27 cellular contexts compared by ENCODE assay signal in the genomic region with DNA sequence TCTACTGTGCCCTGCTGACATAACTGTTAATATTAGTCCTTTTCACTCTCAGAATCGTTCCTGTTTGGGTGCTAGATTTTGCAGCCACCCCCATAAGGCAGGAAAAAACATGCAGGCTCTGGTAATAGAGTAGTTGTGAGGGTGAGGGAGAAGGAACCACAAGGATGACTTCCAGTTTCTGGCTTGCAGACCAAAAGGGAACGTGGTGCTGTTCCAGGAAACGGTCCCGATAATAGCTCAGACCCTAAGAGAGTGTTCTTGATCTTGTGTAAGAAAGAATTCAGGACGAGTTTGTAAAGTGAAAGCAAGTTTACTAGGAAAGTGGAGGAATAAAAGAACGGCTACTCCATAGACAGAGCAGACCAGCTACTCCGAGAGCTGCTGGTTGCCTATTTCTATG. TPM values are rescaled to one million over a fixed set of nuclear protein-coding genes. Genes with fewer than 3 reads are reported as not detected.
DNase-seq lines count a peak whose midpoint lies in the region; ATAC-seq and TF ChIP-seq lines count a peak whose summit lies in the region.
"Had no signal": no experiment of that assay in that cellular context is flagged by ENCODE, and none has a peak within 500 bp of the region (broad histone marks: within the 10 kb centered on the region; RNA-seq: fewer than 3 reads in every experiment).

No MANE protein-coding gene starts in this region.

- H2BK15ac ChIP-seq in mesenchymal stem cell (ENCODE audit: low read depth, poor library complexity, severe bottlenecking), result no peak overlapping the region

- H3K4me2 ChIP-seq in mesenchymal stem cell (ENCODE audit: low read length, poor library complexity, severe bottlenecking), result no peak overlapping the region

- no peak overlapping the region for H3K4ac ChIP-seq in mesenchymal stem cell (ENCODE audit: low read depth in 1 of 2, low read length in 2 of 2)

- H2AK5ac ChIP-seq in mesenchymal stem cell (ENCODE audit: low read length, severe bottlenecking), result no peak overlapping the region

- H3K27me3 ChIP-seq in mesenchymal stem cell (ENCODE audit: control insufficient read depth in 1 of 2, insufficient read depth in 1 of 2, low read length in 2 of 2), result peaks cover 0 to 7% of the 10 kb centered on the region in 2 experiments
- H3K27me3 ChIP-seq: breast epithelium, ovary, thyroid gland had no signal

- no peak overlapping the region for H2BK120ac ChIP-seq in mesenchymal stem cell (ENCODE audit: low read depth, low read length)

- no peak overlapping the region for H3K27ac ChIP-seq in mesenchymal stem cell (ENCODE audit: low read length, poor library complexity, severe bottlenecking)
- H3K27ac ChIP-seq: 22Rv1, thyroid gland, VCaP had no signal

- H2BK12ac ChIP-seq in mesenchymal stem cell (ENCODE audit: low read length in 2 of 2), result no peak overlapping the region

- H3K18ac ChIP-seq in mesenchymal stem cell (ENCODE audit: low read depth in 1 of 2, low read length in 2 of 2), result no peak overlapping the region

- no peak for TF ChIP-seq CTCF in fibroblast of villous mesenchyme (IDR thresholded peaks at IDR 0.05; ENCODE audit: insufficient read depth, low read depth, low read length)

- H4K8ac ChIP-seq in mesenchymal stem cell (ENCODE audit: low read length), result no peak overlapping the region

- no peak overlapping the region for H4K91ac ChIP-seq in mesenchymal stem cell (ENCODE audit: low read length)

- intact Hi-C loops in Right ventricle myocardium inferior (cut with DNase I) (no loop called here), cardiac septum (cut with DNase I) (no loop called here)

- no peak overlapping the region for H3K14ac ChIP-seq in mesenchymal stem cell (ENCODE audit: low read length in 2 of 2)

- H2AFZ ChIP-seq in mesenchymal stem cell (ENCODE audit: low read depth, low read length), result no peak overlapping the region

- no peaks in the 10 kb centered on the region for H3K4me1 ChIP-seq in mesenchymal stem cell (ENCODE audit: control insufficient read depth, insufficient read depth, low read depth, low read length)
- H3K4me1 ChIP-seq: breast epithelium had no signal

- no peaks in the 10 kb centered on the region for H3K9me3 ChIP-seq in mesenchymal stem cell (ENCODE audit: control insufficient read depth, low read length)
- H3K9me3 ChIP-seq: breast epithelium, ovary, sigmoid colon, thyroid gland had no signal

- no peak overlapping the region for H2BK5ac ChIP-seq in mesenchymal stem cell (ENCODE audit: low read depth, low read length, poor library complexity, severe bottlenecking)

- H3K36me3 ChIP-seq in mesenchymal stem cell (ENCODE audit: control insufficient read depth in 1 of 2, insufficient read depth in 2 of 2, low read depth in 1 of 2, low read length in 2 of 2), result no peaks in the 10 kb centered on the region
- H3K36me3 ChIP-seq: breast epithelium, ovary, sigmoid colon, thyroid gland had no signal

- DNase-seq in Right ventricle myocardium inferior (ENCODE audit: missing footprints) (no peak), cardiac septum (ENCODE audit: low spot score) (no peak), fibroblast of villous mesenchyme (ENCODE audit: low read depth) (peak; percentile 26), mesenchymal stem cell (no peak), cortex of kidney (lab: John Stamatoyannopoulos, UW) (no peak), NCI-H1930 (lab: John Stamatoyannopoulos, UW) (no peak), NCI-H345 treated with DMSO at 0.1 percent for 48 hours (lab: John Stamatoyannopoulos, UW; ENCODE audit: unreplicated experiment) (no peak)
- no peak for DNase-seq in activated CD8-positive, alpha-beta memory T cell treated with anti-CD3 and anti-CD28 coated beads, Interleukin-2, amount 50 U/mL, for 4 hours
- DNase-seq: activated CD4-positive, alpha-beta T cell treated with anti-CD3 and anti-CD28 coated beads, Interleukin-2, amount 50 U/mL, for 1 hour; activated CD8-positive, alpha-beta memory T cell treated with anti-CD3 and anti-CD28 coated beads, Interleukin-2, amount 50 U/mL, for 48 hours; activated effector memory CD4-positive, alpha-beta T cell treated with Interleukin-2 at 50 U/mL for 16 hours; AML-193; COR-L47; DND-41; H7; naive B cell; NCI-H1105; NCI-H510A treated with DMSO at 0.1 percent for 48 hours; SHP77 treated with DMSO at 0.1 percent for 48 hours; sigmoid colon; T-cell; thyroid gland had no signal

- peak; percentile 81 for ATAC-seq in Right ventricle myocardium inferior
- ATAC-seq: stimulated activated effector memory CD8-positive, alpha-beta T cell treated with anti-CD3 and anti-CD28 coated beads, Interleukin-12 subunit alpha, Interleukin-12 subunit beta, amount 100 ng/mL, for 72 hours; T-cell had no signal

- no peak overlapping the region for H3K23ac ChIP-seq in mesenchymal stem cell (ENCODE audit: low read length in 2 of 2)

- H3K4me3 ChIP-seq in fibroblast of villous mesenchyme (ENCODE audit: low read depth, low read length) (no peak overlapping the region), mesenchymal stem cell (ENCODE audit: insufficient read depth in 1 of 2, low read depth in 1 of 2, low read length in 2 of 2) (no peak overlapping the region)
- H3K4me3 ChIP-seq: breast epithelium, ovary, sigmoid colon, thyroid gland had no signal

- 84% methylated on average over 7 of the region's 7 CpGs for WGBS in mesenchymal stem cell

- no peaks in the 10 kb centered on the region for H3K79me1 ChIP-seq in mesenchymal stem cell (replicated peaks; ENCODE audit: low read length, poor library complexity, severe bottlenecking)

- peak overlapping the region; percentile 30 for H3K9ac ChIP-seq in mesenchymal stem cell (ENCODE audit: low read length)

RNA-seq across cellular contexts. Expression of gene RHOU, which starts 50.7 kb away (rescaled TPM):
- total RNA-seq in Right ventricle myocardium inferior, result 5.4 TPM
- 3.8 TPM for total RNA-seq in cardiac septum
- total RNA-seq in fibroblast of villous mesenchyme, result 2.2 and 2.9 TPM in 2 replicates
- polyA plus RNA-seq in mesenchymal stem cell (2013, experiment 1 of 2), result 7.9 TPM
- polyA plus RNA-seq in mesenchymal stem cell (2013, experiment 2 of 2), result 7.8 TPM
